23 cellular contexts compared by ENCODE assay signal in genomic region chr11:134397304-134398078, GRCh38. TPM values are rescaled to one million over a fixed set of nuclear protein-coding genes. Genes with fewer than 3 reads are reported as not detected.
DNase-seq lines count a peak whose midpoint lies in the region; FAIRE-seq and TF ChIP-seq lines count a peak whose summit lies in the region.
"Had no signal": no experiment of that assay in that cellular context is flagged by ENCODE, and none has a peak within 500 bp of the region (broad histone marks: within the 10 kb centered on the region; RNA-seq: fewer than 3 reads in every experiment).

No MANE protein-coding gene starts in this region.

- H3K36me3 ChIP-seq in HEK293 (ENCODE audit: control insufficient read depth in 2 of 2, insufficient read depth in 1 of 2, low read length in 2 of 2): no peaks in the 10 kb centered on the region
- H3K36me3 ChIP-seq in WERI-Rb-1: no peaks in the 10 kb centered on the region
- no peaks in the 10 kb centered on the region for H3K36me3 ChIP-seq in small intestine (ENCODE audit: control insufficient read depth in 2 of 2, insufficient read depth in 2 of 2, low read length in 2 of 2)
- H3K36me3 ChIP-seq: BE2C, MG63, SJCRH30 had no signal

- peaks cover 56% of the 10 kb centered on the region for H3K27me3 ChIP-seq in WERI-Rb-1 (ENCODE audit: insufficient read depth, low read depth, severe bottlenecking)
- H3K27me3 ChIP-seq in small intestine (ENCODE audit: control insufficient read depth in 2 of 2, insufficient read depth in 2 of 2, low read length in 2 of 2): peaks cover 0 to 4% of the 10 kb centered on the region in 2 donors
- H3K27me3 ChIP-seq: BE2C, SJCRH30 had no signal

- H3K27me3 Mint-ChIP-seq in glutamatergic neuron (ENCODE audit: unreplicated experiment): peaks cover 15% of the 10 kb centered on the region

- H3K4me3 ChIP-seq in HEK293 (ENCODE audit: low read depth, low read length) (no peak overlapping the region), WERI-Rb-1 (ENCODE audit: low read depth, low read length) (no peak overlapping the region), small intestine (ENCODE audit: low read depth in 1 of 2, low read length in 2 of 2) (no peak overlapping the region)
- H3K4me3 ChIP-seq: K562, MG63, SJCRH30 had no signal

- 84 to 87% (median 84%) methylated on average over 18 of the region's 18 CpGs for WGBS in small intestine, 3 donors

- peaks cover 16% of the 10 kb centered on the region for H3K9me3 Mint-ChIP-seq in glutamatergic neuron (ENCODE audit: unreplicated experiment)

- CTCF ChIA-PET in HEK293 (lab: Yijun Ruan, JAX): interaction anchor here (0.7 kb wide), 1 partner anchor 56 kb away, joined by 3 read pairs; no protein-coding TSS in a partner anchor

- peak overlapping the region; percentile 60 for H3K27ac Mint-ChIP-seq in glutamatergic neuron (ENCODE audit: unreplicated experiment)
- H3K27ac Mint-ChIP-seq: CD4-positive, CD25-positive, alpha-beta regulatory T cell had no signal

- peak overlapping the region; percentile 38 for H3K4me3 Mint-ChIP-seq in glutamatergic neuron (ENCODE audit: unreplicated experiment)
- H3K4me3 Mint-ChIP-seq: CD4-positive, CD25-positive, alpha-beta regulatory T cell had no signal

- H3K4me1 Mint-ChIP-seq in glutamatergic neuron (ENCODE audit: low read depth, unreplicated experiment): peaks cover 52% of the 10 kb centered on the region
- H3K4me1 Mint-ChIP-seq: CD4-positive, CD25-positive, alpha-beta regulatory T cell had no signal

- FAIRE-seq in small intestine (lab: Jason Lieb, UNC): no peak
- FAIRE-seq: GM18507, K562, RCC 7860 had no signal

- DNase-seq in glutamatergic neuron (no peak), substantia nigra (lab: John Stamatoyannopoulos, UW) (no peak), WERI-Rb-1 (no peak), small intestine (no peak), NCI-H128 (lab: John Stamatoyannopoulos, UW; ENCODE audit: unreplicated experiment) (no peak)
- DNase-seq: BE2C; Caco-2; CD4-positive, CD25-positive, alpha-beta regulatory T cell; GDM1; GOT3; MG63; NCI-H1417 treated with DMSO at 0.1 percent for 48 hours; NCI-H187; NCI-H446; NCI-H526; SJCRH30 had no signal

- H3K36me3 Mint-ChIP-seq in glutamatergic neuron (ENCODE audit: unreplicated experiment): peaks cover 11% of the 10 kb centered on the region
- H3K36me3 Mint-ChIP-seq: CD4-positive, CD25-positive, alpha-beta regulatory T cell had no signal

- POLR2A ChIA-PET in HEK293 (lab: Yijun Ruan, JAX): no interaction called here

- H3K27ac ChIP-seq in HEK293 (ENCODE audit: extremely low read depth, low read depth, low read length): no peak overlapping the region
- peak overlapping the region; percentile 90 for H3K27ac ChIP-seq in angular gyrus (ENCODE audit: low read depth, low read length)
- H3K27ac ChIP-seq in substantia nigra (ENCODE audit: low read depth, low read length, poor library complexity, severe bottlenecking): peak overlapping the region; percentile 90
- H3K27ac ChIP-seq in WERI-Rb-1: no peak overlapping the region
- H3K27ac ChIP-seq in small intestine (ENCODE audit: low read depth in 1 of 2, low read length in 1 of 2): no peak overlapping the region
- H3K27ac ChIP-seq: SJCRH30 had no signal

- H3K4me1 ChIP-seq in HEK293 (ENCODE audit: control insufficient read depth, insufficient read depth, low read length): no peaks in the 10 kb centered on the region
- H3K4me1 ChIP-seq in small intestine (ENCODE audit: control insufficient read depth in 2 of 2, insufficient read depth in 1 of 2, low read depth in 1 of 2, low read length in 1 of 2): no peaks in the 10 kb centered on the region
- H3K4me1 ChIP-seq: Caco-2, SJCRH30 had no signal

- TF ChIP-seq CTCF in HEK293 (tag by site-specific recombination; IDR thresholded peaks at IDR 0.05) (no peak), glutamatergic neuron (IDR thresholded peaks at IDR 0.05; ENCODE audit: partially characterized antibody, unreplicated experiment) (no peak), WERI-Rb-1 (IDR thresholded peaks at IDR 0.05; ENCODE audit: low read depth, low read length) (no peak)

- H3K9me3 ChIP-seq in HEK293 (ENCODE audit: control insufficient read depth, insufficient read depth, low read depth, low read length) (no peaks in the 10 kb centered on the region), WERI-Rb-1 (ENCODE audit: severe bottlenecking) (peaks cover 2% of the 10 kb centered on the region), small intestine (ENCODE audit: control insufficient read depth, low read depth) (no peaks in the 10 kb centered on the region)
- H3K9me3 ChIP-seq: BE2C, Caco-2, MG63, SJCRH30 had no signal

TF ChIP-seq in HEK293, 187 proteins besides CTCF, POLR2A, EP300 and RAD21:
- TF ChIP-seq ZNF391 (tag by site-specific recombination; IDR thresholded peaks at IDR 0.05; ENCODE audit: borderline replicate concordance, low read depth): no peak
- TF ChIP-seq ZNF398 (tag by site-specific recombination; IDR thresholded peaks at IDR 0.05): no peak
- TF ChIP-seq HIC1 (tag by site-specific recombination; IDR thresholded peaks at IDR 0.05): peak; percentile 73; the same call in 1 of the 2 replicates
TF ChIP-seq in HEK293: peak in this region for 1.

RNA-seq across cellular contexts. Expression of gene B3GAT1, which starts 14.6 kb away (rescaled TPM):
- total RNA-seq in glutamatergic neuron (ENCODE audit: unreplicated experiment): 240 TPM
- under 1 TPM in 2 of 3 donors, not detected in 1; 0.54 to 0.57 TPM for polyA plus RNA-seq in small intestine
- total RNA-seq: LHCN-M2, OCI-LY7, SJCRH30 had no signal
- polyA plus RNA-seq: CD4-positive, CD25-positive, alpha-beta regulatory T cell had no signal

Comparison
In these comparisons a context has a peak if more than half of its experiments do, and no peak if none do; other contexts are left out.
1. H3K27ac ChIP-seq: peak in angular gyrus (single experiment) and substantia nigra (single experiment); none in HEK293 (single experiment), WERI-Rb-1 (single experiment) and small intestine (0 of 2).